ENCODE assay signal across 1 cellular context in genomic region chr12:110278137-110278536, GRCh38.
TF ChIP-seq lines count a peak whose summit lies in the region.

No MANE protein-coding gene starts in this region.

TF ChIP-seq in K562, 482 proteins besides CTCF, POLR2A, EP300 and RAD21:
- TF ChIP-seq ADNP (tag; IDR thresholded peaks at IDR 0.05) (no peak), C11orf30 (IDR thresholded peaks at IDR 0.05; ENCODE audit: low read depth) (no peak), LCOR (CRISPR knock-in tag; IDR thresholded peaks at IDR 0.05) (no peak), MED1 (CRISPR knock-in tag; IDR thresholded peaks at IDR 0.05; ENCODE audit: borderline replicate concordance) (no peak), KHSRP (IDR thresholded peaks at IDR 0.05) (no peak), ID3 (CRISPR knock-in tag; IDR thresholded peaks at IDR 0.05) (no peak), ID3 (tag; IDR thresholded peaks at IDR 0.05) (no peak), ZKSCAN8 (CRISPR knock-in tag; IDR thresholded peaks at IDR 0.05) (no peak), RBM14 (IDR thresholded peaks at IDR 0.05; ENCODE audit: borderline replicate concordance, insufficient read depth, low read depth, low read length) (no peak), MTF1 (CRISPR knock-in tag; IDR thresholded peaks at IDR 0.05; ENCODE audit: borderline replicate concordance) (no peak), MGA (IDR thresholded peaks at IDR 0.05) (no peak), ZNF274 (IDR thresholded peaks at IDR 0.05; ENCODE audit: borderline replicate concordance, low read depth, low read length) (no peak), NCOA1 (IDR thresholded peaks at IDR 0.05; ENCODE audit: low read depth) (no peak)
